9 cellular contexts compared by ENCODE assay signal in genomic region chr15:49815937-49816336, GRCh38.
DNase-seq lines count a peak whose midpoint lies in the region; ATAC-seq and TF ChIP-seq lines count a peak whose summit lies in the region.
"Had no signal": no experiment of that assay in that cellular context is flagged by ENCODE, and none has a peak within 500 bp of the region (broad histone marks: within the 10 kb centered on the region; RNA-seq: fewer than 3 reads in every experiment).

No MANE protein-coding gene starts in this region.

- H3K4me3 ChIP-seq in body of pancreas = no peak overlapping the region

- WGBS in body of pancreas, 2 donors = 20 to 36% methylated on average over 3 of the region's 3 CpGs

- no peak for TF ChIP-seq POLR2A in body of pancreas (IDR thresholded peaks at IDR 0.05)

- no peaks in the 10 kb centered on the region for H3K4me1 ChIP-seq in body of pancreas

- peaks cover 0 to 5% of the 10 kb centered on the region in 2 donors for H3K9me3 Mint-ChIP-seq in stimulated activated naive B cell treated with anti-CD40 and anti-IgM and Interleukin-4, amounts not matched to agents 10 μg/mL and 1 μg/mL and 100 μg/mL, for 72 hours

- H3K4me1 Mint-ChIP-seq in stimulated activated naive B cell treated with anti-CD40 and anti-IgM and Interleukin-4, amounts not matched to agents 10 μg/mL and 1 μg/mL and 100 μg/mL, for 72 hours = peaks cover 5 to 7% of the 10 kb centered on the region in 2 donors

- intact Hi-C loops in body of pancreas (cut with DNase I) = no loop called here

- no peaks in the 10 kb centered on the region for H3K27me3 Mint-ChIP-seq in stimulated activated naive B cell treated with anti-CD40 and anti-IgM and Interleukin-4, amounts not matched to agents 10 μg/mL and 1 μg/mL and 100 μg/mL, for 72 hours

- DNase-seq in activated CD4-positive, alpha-beta T cell treated with anti-CD3 and anti-CD28 coated beads for 48 hours = peak; percentile 6
- DNase-seq in activated CD4-positive, alpha-beta T cell treated with anti-CD3 and anti-CD28 coated beads for 1 hour = no peak
- DNase-seq in astrocyte of the hippocampus (ENCODE audit: low read depth, low spot score) = peak; percentile 68
- no peak for DNase-seq in stimulated activated naive B cell treated with anti-CD40 and anti-IgM and Interleukin-4, amounts not matched to agents 10 μg/mL and 1 μg/mL and 100 μg/mL, for 72 hours
- DNase-seq in NCI-H748 (lab: John Stamatoyannopoulos, UW; ENCODE audit: unreplicated experiment) = no peak
- no peak for DNase-seq in NOMO-1 treated with DMSO at 0.1 percent for 48 hours (lab: John Stamatoyannopoulos, UW; ENCODE audit: unreplicated experiment)
- no peak for DNase-seq in body of pancreas
- DNase-seq: COR-L47 had no signal

- TF ChIP-seq CTCF in body of pancreas (IDR thresholded peaks at IDR 0.05) = no peak

- ATAC-seq in HG03378 (IDR thresholded peaks at IDR 0.05; ENCODE audit: unreplicated experiment) (peak; percentile 72), body of pancreas (no peak)
- ATAC-seq in stimulated activated naive B cell treated with anti-CD40 and anti-IgM and Interleukin-4, amounts not matched to agents 10 μg/mL and 1 μg/mL and 100 μg/mL, for 72 hours (replicated peaks) = peak; percentile 20 to 34

- no peak overlapping the region for H3K27ac ChIP-seq in body of pancreas

- H3K27me3 ChIP-seq in body of pancreas = no peaks in the 10 kb centered on the region

- no peak overlapping the region for H3K4me3 Mint-ChIP-seq in stimulated activated naive B cell treated with anti-CD40 and anti-IgM and Interleukin-4, amounts not matched to agents 10 μg/mL and 1 μg/mL and 100 μg/mL, for 72 hours

- H3K9me3 ChIP-seq in body of pancreas = no peaks in the 10 kb centered on the region

- H3K27ac Mint-ChIP-seq in stimulated activated naive B cell treated with anti-CD40 and anti-IgM and Interleukin-4, amounts not matched to agents 10 μg/mL and 1 μg/mL and 100 μg/mL, for 72 hours = no peak overlapping the region

- no peaks in the 10 kb centered on the region for H3K36me3 Mint-ChIP-seq in stimulated activated naive B cell treated with anti-CD40 and anti-IgM and Interleukin-4, amounts not matched to agents 10 μg/mL and 1 μg/mL and 100 μg/mL, for 72 hours

- H3K36me3 ChIP-seq in body of pancreas (replicated peaks in 1 of 2; ENCODE audit: insufficient read depth in 1 of 2, low read depth in 2 of 2) = no peaks in the 10 kb centered on the region

Comparison
In these comparisons a context has a peak if more than half of its experiments do, and no peak if none do; other contexts are left out.
1. DNase-seq: peak in activated CD4-positive, alpha-beta T cell treated with anti-CD3 and anti-CD28 coated beads for 48 hours (single experiment) and astrocyte of the hippocampus (single experiment); none in activated CD4-positive, alpha-beta T cell treated with anti-CD3 and anti-CD28 coated beads for 1 hour (single experiment), stimulated activated naive B cell treated with anti-CD40 and anti-IgM and Interleukin-4, amounts not matched to agents 10 μg/mL and 1 μg/mL and 100 μg/mL, for 72 hours (single experiment), NCI-H748 (single experiment), NOMO-1 treated with DMSO at 0.1 percent for 48 hours (single experiment) and body of pancreas (0 of 4).